Comparison of ENCODE assay signal across 8 cellular contexts in the genomic region with DNA sequence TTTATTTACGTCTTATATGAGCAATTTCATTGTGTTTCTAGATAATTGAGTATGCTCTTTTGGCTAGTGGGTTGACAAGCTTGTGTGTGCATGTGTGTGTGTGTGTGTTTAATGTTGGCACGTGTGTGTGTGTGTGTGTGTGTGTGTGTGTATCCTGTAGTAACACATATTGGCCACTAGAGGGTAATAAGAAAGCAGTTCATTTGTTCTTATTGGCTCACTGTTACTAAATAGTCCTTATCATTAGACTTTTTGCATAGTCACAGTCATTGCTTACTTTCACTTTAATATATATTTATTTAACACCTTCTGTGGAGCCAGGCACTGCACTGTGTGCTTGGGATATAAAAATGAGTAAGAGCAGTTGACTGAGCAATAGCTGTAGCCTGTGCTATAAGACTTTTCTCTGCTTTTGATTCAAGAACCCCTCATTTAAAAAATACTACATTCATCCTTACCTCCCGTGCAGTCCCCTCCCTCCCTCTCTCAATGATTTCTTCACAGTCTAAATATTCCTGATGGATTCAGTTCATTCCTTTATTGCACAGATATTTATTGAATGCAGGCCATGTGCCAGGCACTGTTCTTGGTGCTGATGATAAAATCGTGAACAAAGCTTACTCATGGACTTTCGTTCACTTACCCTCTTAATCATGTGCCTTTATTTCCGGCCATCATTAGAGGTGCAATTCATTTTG.
DNase-seq lines count a peak whose midpoint lies in the region; ATAC-seq, FAIRE-seq and TF ChIP-seq lines count a peak whose summit lies in the region.

No MANE protein-coding gene starts in this region.

- peak overlapping the region; percentile 52 for H3K27ac ChIP-seq in keratinocyte (ENCODE audit: control insufficient read depth, insufficient read depth, low read length)
- peak overlapping the region in 1 of 2 donors; percentile 23 for H3K27ac ChIP-seq in thoracic aorta

- H3K36me3 ChIP-seq in BE2C = no peaks in the 10 kb centered on the region
- peaks cover 0 to 2% of the 10 kb centered on the region in 2 experiments for H3K36me3 ChIP-seq in keratinocyte (ENCODE audit: control insufficient read depth in 2 of 2, extremely low read depth in 1 of 2, insufficient read depth in 2 of 2, low read length in 2 of 2)
- no peaks in the 10 kb centered on the region for H3K36me3 ChIP-seq in thoracic aorta

- no peaks in the 10 kb centered on the region for H3K27me3 ChIP-seq in BE2C
- H3K27me3 ChIP-seq in keratinocyte (ENCODE audit: control insufficient read depth, extremely low read depth, insufficient read depth, low read length) = no peaks in the 10 kb centered on the region
- H3K27me3 ChIP-seq in thoracic aorta (replicated peaks; ENCODE audit: insufficient read depth) = no peaks in the 10 kb centered on the region

- no peak for ATAC-seq in thoracic aorta (ENCODE audit: insufficient number of reproducible peaks, low FRiP score, low read depth)
- no peak for ATAC-seq in HG03196 (IDR thresholded peaks at IDR 0.05; ENCODE audit: unreplicated experiment)

- in situ Hi-C loops in GM13976 (cut with MboI; ENCODE audit: low sequenced_read_pairs, unreplicated experiment) = no loop called here

- H2AFZ ChIP-seq in keratinocyte (ENCODE audit: control insufficient read depth, low read length) = no peak overlapping the region

- H3K4me3 ChIP-seq in BE2C (ENCODE audit: low read depth, low read length) (peak overlapping the region; percentile 20; the same call in 1 of the 2 replicates), keratinocyte (ENCODE audit: control insufficient read depth in 2 of 3, extremely low read depth in 1 of 3, insufficient read depth in 2 of 3, low read depth in 1 of 3, low read length in 3 of 3) (peak overlapping the region in 2 of 3 experiments; percentile 23 to 60), thoracic aorta (peak overlapping the region; percentile 5)

- peaks cover 22% of the 10 kb centered on the region for H3K4me1 ChIP-seq in BE2C
- H3K4me1 ChIP-seq in keratinocyte (ENCODE audit: control insufficient read depth, extremely low read depth, insufficient read depth, low read length) = peaks cover 21% of the 10 kb centered on the region
- peaks cover 32 to 59% of the 10 kb centered on the region in 2 donors for H3K4me1 ChIP-seq in thoracic aorta (ENCODE audit: control insufficient read depth in 1 of 2, low read depth in 2 of 2)

- DNase-seq in BE2C (no peak), GM13976 (ENCODE audit: low spot score) (peak; percentile 34), NCI-H526 (lab: John Stamatoyannopoulos, UW) (peak; percentile 9 to 22), astrocyte of the hippocampus (ENCODE audit: low read depth, low spot score) (peak; percentile 69), keratinocyte (ENCODE audit: low read depth, low spot score) (no peak), thoracic aorta (ENCODE audit: low spot score) (no peak)
- no peak for DNase-seq in stimulated activated CD8-positive, alpha-beta memory T cell treated with anti-CD3 and anti-CD28 coated beads, Interleukin-4, amount 100 ng/mL, for 48 hours

- peak; percentile 87 for FAIRE-seq in keratinocyte (lab: Jason Lieb, UNC)

- dilution Hi-C loops in keratinocyte (cut with MboI; ENCODE audit: extremely low pct_ligation_motif_present, low sequenced_read_pairs) = no loop called here

- H3K9me3 ChIP-seq in BE2C (no peaks in the 10 kb centered on the region), keratinocyte (ENCODE audit: control insufficient read depth, low read depth, low read length) (no peaks in the 10 kb centered on the region), thoracic aorta (no peaks in the 10 kb centered on the region)

- H3K9ac ChIP-seq in keratinocyte (ENCODE audit: control insufficient read depth, extremely low read depth, insufficient read depth, low read length) = no peak overlapping the region

- H3K4me2 ChIP-seq in keratinocyte (ENCODE audit: control insufficient read depth, extremely low read depth, insufficient read depth, low read depth, low read length) = peak overlapping the region; percentile 82

- H3K79me2 ChIP-seq in keratinocyte (ENCODE audit: control insufficient read depth, insufficient read depth, low read length) = peaks cover 95% of the 10 kb centered on the region

- H4K20me1 ChIP-seq in keratinocyte (ENCODE audit: control insufficient read depth, extremely low read depth, insufficient read depth, low read length) = peaks cover 25% of the 10 kb centered on the region

- H3K9me1 ChIP-seq in keratinocyte (ENCODE audit: control insufficient read depth, extremely low read depth, insufficient read depth, low read length) = peaks cover 7% of the 10 kb centered on the region

- peak; percentile 78 for TF ChIP-seq CTCF in BE2C (IDR thresholded peaks at IDR 0.05; ENCODE audit: low read depth, low read length)
- peak; percentile 30 for TF ChIP-seq CTCF in GM13976 (IDR thresholded peaks at IDR 0.05; ENCODE audit: borderline replicate concordance, control extremely low read depth, extremely low read depth, insufficient read depth, missing control alignments)
- TF ChIP-seq CTCF in keratinocyte (optimal IDR thresholded peaks at IDR 0.05 in 1 of 3, IDR thresholded peaks at IDR 0.05 in 1 of 3, conservative IDR thresholded peaks at IDR 0.05 in 1 of 3; ENCODE audit: extremely low read depth in 1 of 3, insufficient read depth in 2 of 3, low read length in 3 of 3) = peak; percentile 63 to 74 (median 63)
- peak; percentile 60 for TF ChIP-seq CTCF in thoracic aorta (IDR thresholded peaks at IDR 0.05)

Comparison
In these comparisons a context has a peak if more than half of its experiments do, and no peak if none do; other contexts are left out.
1. DNase-seq: peak in GM13976 (single experiment), NCI-H526 (2 of 2) and astrocyte of the hippocampus (single experiment); none in BE2C (single experiment), keratinocyte (single experiment), thoracic aorta (single experiment) and stimulated activated CD8-positive, alpha-beta memory T cell treated with anti-CD3 and anti-CD28 coated beads, Interleukin-4, amount 100 ng/mL, for 48 hours (single experiment).
2. Peak in every context shown above with its lines, with median percentiles within 50 percentile points of each other: H3K4me3 ChIP-seq and CTCF ChIP-seq.